Comparison of ENCODE assay signal across 27 cellular contexts in genomic region chr1:159755608-159756007, GRCh38. TPM values are rescaled to one million over a fixed set of nuclear protein-coding genes. Genes with fewer than 3 reads are reported as not detected.
"Had no signal": no experiment of that assay in that cellular context is flagged by ENCODE, and none has a peak within 500 bp of the region (broad histone marks: within the 10 kb centered on the region; RNA-seq: fewer than 3 reads in every experiment).

No MANE protein-coding gene starts in this region.

- H3K4me1 ChIP-seq: SJCRH30 had no signal

- H3K27ac ChIP-seq: HL-60, PC-9, Peyer's patch, SJCRH30 had no signal

- H2AFZ ChIP-seq: PC-9 had no signal

- DNase-seq: Karpas-422, KG1, MM.1S, NCI-H1048, NCI-H1105, NCI-H1417, NCI-H146, NCI-H187, NCI-H2029, NCI-H2081 treated with DMSO at 0.1 percent for 48 hours, NCI-H2171, NCI-H226, NCI-H446, NCI-H510A, NCI-H524 treated with DMSO at 0.1 percent for 48 hours, NCI-H69, NCI-H774, PC-9, Peyer's patch, SHP77 treated with DMSO at 0.1 percent for 48 hours, SJCRH30, T-helper 2 cell had no signal

- H3K36me3 ChIP-seq: Peyer's patch, SJCRH30 had no signal

- H3K4me2 ChIP-seq: PC-9 had no signal

- H3K9me3 ChIP-seq: Peyer's patch, SJCRH30 had no signal

- H3K27me3 ChIP-seq: Peyer's patch, SJCRH30 had no signal

- H3K4me3 ChIP-seq: PC-9, Peyer's patch, SJCRH30 had no signal

RNA-seq across cellular contexts. Expression of gene DUSP23, which starts 25.2 kb away (rescaled TPM):
- total RNA-seq: SJCRH30 had no signal

RNA-seq across cellular contexts. Expression of gene CRP, which starts 41.2 kb away (rescaled TPM):
- total RNA-seq: M059J; PC-9; Peyer's patch; Right ventricle myocardium inferior; RPMI7951; SJCRH30; T-helper 1 cell treated with Interleukin-12 subunit alpha and Interleukin-12 subunit beta and Interleukin-4 antibody, amounts not matched to agents 30 ng/mL and 1 ng/mL, for 36 hours had no signal

RNA-seq across cellular contexts. Expression of gene FCRL6, which starts 46.6 kb away (rescaled TPM):
- total RNA-seq: M059J, PC-9, RPMI7951, SJCRH30 had no signal
